Comparison of ENCODE assay signal across 8 cellular contexts in the genomic region with DNA sequence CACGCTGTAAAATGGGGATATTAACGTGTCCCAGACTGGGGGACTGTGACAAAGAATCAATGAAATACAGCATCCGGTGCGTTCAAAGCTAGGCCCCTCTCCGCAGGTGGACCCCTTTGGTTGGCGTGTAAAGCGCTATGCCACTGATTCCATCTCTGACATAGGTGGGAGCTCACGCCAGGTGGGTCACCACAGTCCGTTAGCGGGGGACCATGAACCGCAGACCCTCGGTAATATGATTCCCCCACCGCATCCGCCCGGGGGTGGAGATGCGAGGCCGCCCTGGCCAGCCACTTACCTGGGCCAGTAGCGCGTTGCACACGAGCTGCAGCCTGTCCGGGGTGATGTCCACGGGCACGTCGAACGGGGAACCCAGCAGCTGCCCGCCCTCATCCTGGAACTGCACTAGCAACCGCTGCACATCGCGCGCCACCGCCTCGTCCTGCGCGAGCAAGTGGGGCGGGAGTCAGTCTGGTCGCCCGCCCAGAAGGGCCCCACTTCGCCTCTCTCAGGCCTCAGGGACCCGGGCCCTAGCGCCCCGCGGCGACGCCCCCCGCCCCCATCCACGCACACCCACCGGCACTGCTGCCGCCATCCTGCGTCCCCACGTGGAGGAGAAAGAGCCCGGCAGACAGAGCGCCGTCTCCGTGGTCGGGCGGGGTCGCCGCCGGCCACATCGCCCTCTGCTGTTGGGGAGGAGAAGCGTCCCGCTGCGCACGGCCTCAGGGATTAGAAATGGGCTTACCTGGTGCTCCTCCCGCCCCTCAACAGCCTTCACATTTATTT. TPM values are rescaled to one million over a fixed set of nuclear protein-coding genes. Genes with fewer than 3 reads are reported as not detected.
DNase-seq lines count a peak whose midpoint lies in the region; ATAC-seq and TF ChIP-seq lines count a peak whose summit lies in the region.

TSS of gene NLE1 (minus strand) at position 623 of the 786 bp plus-strand sequence. CDS start at position 595, 28 bp downstream.

- H3K4me1 Mint-ChIP-seq in activated CD4-positive, alpha-beta memory T cell treated with anti-CD3 and anti-CD28 coated beads, Interleukin-2, amount 10 ng/mL, durations not matched to agents 7 days and 5 days, result peaks cover 30% of the 10 kb centered on the region

- 0% methylated on average over 65 of the region's 65 CpGs for WGBS in ectodermal cell, 2 experiments

- H3K27ac ChIP-seq in ectodermal cell (ENCODE audit: insufficient read depth, low read depth, low read length, poor library complexity, severe bottlenecking) (no peak within 1 kb of the TSS), lower lobe of right lung (peak within 1 kb of the TSS; percentile 46)

- peak; percentile 70 for TF ChIP-seq POLR2A in GM19193 (IDR thresholded peaks at IDR 0.05; ENCODE audit: extremely low read depth, insufficient read depth, insufficient read length)

- H3K36me3 Mint-ChIP-seq in activated CD4-positive, alpha-beta memory T cell treated with anti-CD3 and anti-CD28 coated beads, Interleukin-2, amount 10 ng/mL, durations not matched to agents 7 days and 5 days (ENCODE audit: low read depth), result peaks cover 19% of the 10 kb centered on the region

- POLR2A ChIA-PET in activated CD4-positive, alpha-beta memory T cell treated with anti-CD3 and anti-CD28 coated beads, Interleukin-2, amount 10 ng/mL, durations not matched to agents 7 days and 5 days (lab: Charles Lee), result interaction anchor here (0.7 to 5.6 kb wide), 20 partner anchors 11 to 437 kb away, joined by 3 to 83 read pairs (median 4); partner anchors contain the start of genes CCT6B, SLFN12L, SLFN5 and ZNF830

- H3K9me3 Mint-ChIP-seq in activated CD4-positive, alpha-beta memory T cell treated with anti-CD3 and anti-CD28 coated beads, Interleukin-2, amount 10 ng/mL, durations not matched to agents 7 days and 5 days, result no peaks in the 10 kb centered on the region

- CTCF ChIA-PET in activated CD4-positive, alpha-beta memory T cell treated with anti-CD3 and anti-CD28 coated beads, Interleukin-2, amount 10 ng/mL, durations not matched to agents 7 days and 5 days (lab: Charles Lee), result interaction anchor here (0.7 to 2.2 kb wide), 15 partner anchors 11 to 622 kb away, joined by 3 to 14 read pairs (median 4); partner anchors contain the start of genes RAD51D and SLFN5

- no peaks in the 10 kb centered on the region for H3K27me3 Mint-ChIP-seq in activated CD4-positive, alpha-beta memory T cell treated with anti-CD3 and anti-CD28 coated beads, Interleukin-2, amount 10 ng/mL, durations not matched to agents 7 days and 5 days

- peak; percentile 86 for DNase-seq in Ammon's horn (ENCODE audit: low spot score)
- peak; percentile 61 for DNase-seq in NCI-H748 treated with DMSO at 0.1 percent for 48 hours (lab: John Stamatoyannopoulos, UW)
- DNase-seq in activated CD4-positive, alpha-beta memory T cell treated with anti-CD3 and anti-CD28 coated beads, Interleukin-2, amount 10 ng/mL, durations not matched to agents 7 days and 5 days, result peak; percentile 89
- peak; percentile 89 for DNase-seq in lower lobe of right lung
- DNase-seq in stimulated activated CD4-positive, alpha-beta T cell treated with anti-CD3 and anti-CD28 coated beads, Interleukin-4, amount 100 ng/mL, for 48 hours (ENCODE audit: low read depth in 2 of 2), result peak; percentile 84 to 88

- ATAC-seq in HG03520 (IDR thresholded peaks at IDR 0.05; ENCODE audit: unreplicated experiment), result peak; percentile 73
- ATAC-seq in lower lobe of right lung, result peak; percentile 98

- no peaks in the 10 kb centered on the region for H3K9me3 ChIP-seq in ectodermal cell (ENCODE audit: control insufficient read depth, low read length)
- no peaks in the 10 kb centered on the region for H3K9me3 ChIP-seq in lower lobe of right lung

- intact Hi-C loops in lower lobe of right lung (cut with DNase I), result no loop called here

- TF ChIP-seq CTCF in lower lobe of right lung (IDR thresholded peaks at IDR 0.05), result peak; percentile 93

- H3K27me3 ChIP-seq in ectodermal cell (ENCODE audit: control insufficient read depth, insufficient read depth, low read length, poor library complexity, severe bottlenecking) (no peaks in the 10 kb centered on the region), lower lobe of right lung (ENCODE audit: low read depth) (no peaks in the 10 kb centered on the region)

- H3K4me3 Mint-ChIP-seq in activated CD4-positive, alpha-beta memory T cell treated with anti-CD3 and anti-CD28 coated beads, Interleukin-2, amount 10 ng/mL, durations not matched to agents 7 days and 5 days, result peak within 1 kb of the TSS; percentile 77

- H3K4me3 ChIP-seq in ectodermal cell (ENCODE audit: insufficient read depth, low read depth, low read length) (peak within 1 kb of the TSS; percentile 98), lower lobe of right lung (peak within 1 kb of the TSS; percentile 99)

- peak within 1 kb of the TSS; percentile 65 for H3K27ac Mint-ChIP-seq in activated CD4-positive, alpha-beta memory T cell treated with anti-CD3 and anti-CD28 coated beads, Interleukin-2, amount 10 ng/mL, durations not matched to agents 7 days and 5 days

- H3K4me1 ChIP-seq in ectodermal cell (ENCODE audit: control insufficient read depth, insufficient read depth, low read length), result no peaks in the 10 kb centered on the region
- peaks cover 20% of the 10 kb centered on the region for H3K4me1 ChIP-seq in lower lobe of right lung

- peaks cover 23% of the 10 kb centered on the region for H3K36me3 ChIP-seq in ectodermal cell (ENCODE audit: control insufficient read depth, insufficient read depth, low read length)
- H3K36me3 ChIP-seq in lower lobe of right lung, result peaks cover 30% of the 10 kb centered on the region

RNA-seq across cellular contexts. Expression of gene NLE1, which starts in this region (rescaled TPM):
- total RNA-seq in activated CD4-positive, alpha-beta memory T cell treated with anti-CD3 and anti-CD28 coated beads, Interleukin-2, amount 10 ng/mL, durations not matched to agents 7 days and 5 days, result 10 to 100 TPM; 13.4 to 14.0 TPM
- polyA plus RNA-seq in ectodermal cell (2013, experiment 1 of 4), result 23.0 TPM
- 22.0 TPM for polyA plus RNA-seq in ectodermal cell (2013, experiment 2 of 4)
- 18.4 TPM for polyA plus RNA-seq in ectodermal cell (2013, experiment 3 of 4)
- 18.8 TPM for polyA plus RNA-seq in ectodermal cell (2013, experiment 4 of 4)
- total RNA-seq in lower lobe of right lung, result 9.0 TPM
